Comparison of ENCODE assay signal across 18 cellular contexts in genomic region chr13:105087941-105088340, GRCh38.
A peak's percentile ranks its signal among the peaks of the same experiment; 100 is the strongest.
DNase-seq lines count a peak whose midpoint lies in the region; ATAC-seq and TF ChIP-seq lines count a peak whose summit lies in the region.
"Had no signal": no experiment of that assay in that cellular context is flagged by ENCODE, and none has a peak within 500 bp of the region (broad histone marks: within the 10 kb centered on the region; RNA-seq: fewer than 3 reads in every experiment).

No MANE protein-coding gene starts in this region.

- H3K27me3 Mint-ChIP-seq in HFFc6 (ENCODE audit: insufficient read depth): no peaks in the 10 kb centered on the region
- H3K27me3 Mint-ChIP-seq in nephron progenitor cell (ENCODE audit: low read depth, poor library complexity): no peaks in the 10 kb centered on the region
- H3K27me3 Mint-ChIP-seq in natural killer cell treated with Interleukin-12 subunit alpha and Interleukin-12 subunit beta and Interleukin-15 and Interleukin-18, amount 100 ng/mL, for 72 hours: no peaks in the 10 kb centered on the region
- H3K27me3 Mint-ChIP-seq in T-helper 2 cell treated with Interferon-gamma antibody and Interleukin-4, amounts not matched to agents 5 μg/mL and 100 μg/mL, for 36 hours (ENCODE audit: low read depth): no peaks in the 10 kb centered on the region

- no peaks in the 10 kb centered on the region for H3K9me2 ChIP-seq in hepatocyte (replicated peaks; ENCODE audit: insufficient read depth)
- H3K9me2 ChIP-seq: SK-N-SH had no signal

- H3K4me1 ChIP-seq in DND-41 (ENCODE audit: insufficient read depth, low read length) (no peaks in the 10 kb centered on the region), hepatocyte (ENCODE audit: insufficient read depth) (no peaks in the 10 kb centered on the region)
- H3K4me1 ChIP-seq: HAP-1 had no signal

- no peak for TF ChIP-seq CTCF in DND-41 (IDR thresholded peaks at IDR 0.05; ENCODE audit: borderline replicate concordance, extremely low read depth, low read length, poor library complexity, severe bottlenecking)
- no peak for TF ChIP-seq CTCF in HFFc6 (IDR thresholded peaks at IDR 0.05)
- no peak for TF ChIP-seq CTCF in hepatocyte (IDR thresholded peaks at IDR 0.05; ENCODE audit: poor library complexity)
- TF ChIP-seq CTCF in nephron progenitor cell (IDR thresholded peaks at IDR 0.05): no peak

- H3K79me2 ChIP-seq in DND-41 (ENCODE audit: insufficient read depth, low read length): no peaks in the 10 kb centered on the region
- H3K79me2 ChIP-seq in hepatocyte: no peaks in the 10 kb centered on the region

- H3K36me3 Mint-ChIP-seq in HFFc6 (ENCODE audit: low read depth) (no peaks in the 10 kb centered on the region; the same call in 1 of the 2 replicates), nephron progenitor cell (ENCODE audit: low read depth) (no peaks in the 10 kb centered on the region)
- H3K36me3 Mint-ChIP-seq in natural killer cell treated with Interleukin-12 subunit alpha and Interleukin-12 subunit beta and Interleukin-15 and Interleukin-18, amount 100 ng/mL, for 72 hours: no peaks in the 10 kb centered on the region
- no peaks in the 10 kb centered on the region for H3K36me3 Mint-ChIP-seq in T-helper 2 cell treated with Interferon-gamma antibody and Interleukin-4, amounts not matched to agents 5 μg/mL and 100 μg/mL, for 36 hours (ENCODE audit: low read depth)
- H3K36me3 Mint-ChIP-seq: CD4-positive, alpha-beta memory T cell had no signal

- no peaks in the 10 kb centered on the region for H4K20me1 ChIP-seq in DND-41 (ENCODE audit: insufficient read depth, low read length)
- no peaks in the 10 kb centered on the region for H4K20me1 ChIP-seq in hepatocyte (ENCODE audit: insufficient read depth, poor library complexity, severe bottlenecking)

- no peak overlapping the region for H3K4me2 ChIP-seq in DND-41 (ENCODE audit: insufficient read depth, low read length)
- H3K4me2 ChIP-seq in hepatocyte: no peak overlapping the region
- H3K4me2 ChIP-seq: PC-9, SK-N-SH had no signal

- no peak overlapping the region for H3K9ac ChIP-seq in DND-41 (ENCODE audit: low read depth, low read length)
- H3K9ac ChIP-seq: SK-N-SH had no signal

- H3K4me1 Mint-ChIP-seq in HFFc6 (ENCODE audit: low read depth) (peaks cover 52% of the 10 kb centered on the region; the same call in 1 of the 2 replicates), nephron progenitor cell (peaks cover 11% of the 10 kb centered on the region)
- H3K4me1 Mint-ChIP-seq in natural killer cell treated with Interleukin-12 subunit alpha and Interleukin-12 subunit beta and Interleukin-15 and Interleukin-18, amount 100 ng/mL, for 72 hours (ENCODE audit: low read depth in 2 of 2): no peaks in the 10 kb centered on the region
- no peaks in the 10 kb centered on the region for H3K4me1 Mint-ChIP-seq in T-helper 2 cell treated with Interferon-gamma antibody and Interleukin-4, amounts not matched to agents 5 μg/mL and 100 μg/mL, for 36 hours (ENCODE audit: low read depth)
- H3K4me1 Mint-ChIP-seq: CD4-positive, alpha-beta memory T cell had no signal

- H3K27ac ChIP-seq in DND-41 (ENCODE audit: low read length) (no peak overlapping the region), hepatocyte (no peak overlapping the region)
- H3K27ac ChIP-seq: PC-9 had no signal

- H3K9me3 ChIP-seq in DND-41 (ENCODE audit: insufficient read depth, low read length, severe bottlenecking): no peaks in the 10 kb centered on the region
- no peaks in the 10 kb centered on the region for H3K9me3 ChIP-seq in hepatocyte (ENCODE audit: low read depth)
- H3K9me3 ChIP-seq: BE2C, HAP-1, SK-N-SH had no signal

- H3K27ac Mint-ChIP-seq in HFFc6 (no peak overlapping the region), nephron progenitor cell (peak overlapping the region; percentile 64)
- H3K27ac Mint-ChIP-seq in natural killer cell treated with Interleukin-12 subunit alpha and Interleukin-12 subunit beta and Interleukin-15 and Interleukin-18, amount 100 ng/mL, for 72 hours: no peak overlapping the region
- H3K27ac Mint-ChIP-seq in T-helper 2 cell treated with Interferon-gamma antibody and Interleukin-4, amounts not matched to agents 5 μg/mL and 100 μg/mL, for 36 hours: no peak overlapping the region
- H3K27ac Mint-ChIP-seq: CD4-positive, alpha-beta memory T cell had no signal

- no peaks in the 10 kb centered on the region; the same call in 1 of the 2 replicates for H3K9me3 Mint-ChIP-seq in HFFc6
- no peaks in the 10 kb centered on the region for H3K9me3 Mint-ChIP-seq in nephron progenitor cell
- no peaks in the 10 kb centered on the region for H3K9me3 Mint-ChIP-seq in natural killer cell treated with Interleukin-12 subunit alpha and Interleukin-12 subunit beta and Interleukin-15 and Interleukin-18, amount 100 ng/mL, for 72 hours
- no peaks in the 10 kb centered on the region for H3K9me3 Mint-ChIP-seq in T-helper 2 cell treated with Interferon-gamma antibody and Interleukin-4, amounts not matched to agents 5 μg/mL and 100 μg/mL, for 36 hours
- H3K9me3 Mint-ChIP-seq: CD4-positive, alpha-beta memory T cell had no signal

- H3K4me3 ChIP-seq in DND-41 (ENCODE audit: low read depth in 1 of 2, low read length in 2 of 2): no peak overlapping the region
- no peak overlapping the region for H3K4me3 ChIP-seq in hepatocyte
- H3K4me3 ChIP-seq: HAP-1, PC-9 had no signal

- H2AFZ ChIP-seq in DND-41 (ENCODE audit: low read depth, low read length) (peak overlapping the region; percentile 36; the same call in 1 of the 2 replicates), hepatocyte (no peak overlapping the region)

- peak overlapping the region; percentile 25; the same call in 1 of the 2 replicates for H3K4me3 Mint-ChIP-seq in HFFc6
- H3K4me3 Mint-ChIP-seq in nephron progenitor cell: no peak overlapping the region
- H3K4me3 Mint-ChIP-seq in natural killer cell treated with Interleukin-12 subunit alpha and Interleukin-12 subunit beta and Interleukin-15 and Interleukin-18, amount 100 ng/mL, for 72 hours: no peak overlapping the region
- no peak overlapping the region for H3K4me3 Mint-ChIP-seq in T-helper 2 cell treated with Interferon-gamma antibody and Interleukin-4, amounts not matched to agents 5 μg/mL and 100 μg/mL, for 36 hours
- H3K4me3 Mint-ChIP-seq: CD4-positive, alpha-beta memory T cell had no signal

- ATAC-seq in DND-41 (ENCODE audit: insufficient read depth, low read depth) (no peak), GM21529 (IDR thresholded peaks at IDR 0.05; ENCODE audit: unreplicated experiment) (no peak)
- ATAC-seq in natural killer cell treated with Interleukin-12 subunit alpha and Interleukin-12 subunit beta and Interleukin-15 and Interleukin-18, amount 100 ng/mL, for 72 hours: no peak

- no peaks in the 10 kb centered on the region for H3K27me3 ChIP-seq in DND-41 (ENCODE audit: insufficient read depth, low read length, poor library complexity)
- H3K27me3 ChIP-seq in hepatocyte: no peaks in the 10 kb centered on the region
- H3K27me3 ChIP-seq: BE2C had no signal

- H3K36me3 ChIP-seq in DND-41 (ENCODE audit: insufficient read depth, low read length) (no peaks in the 10 kb centered on the region), hepatocyte (replicated peaks; ENCODE audit: insufficient read depth, low read depth) (no peaks in the 10 kb centered on the region)
- H3K36me3 ChIP-seq: BE2C, HAP-1 had no signal

- no peak for DNase-seq in DND-41
- DNase-seq in HFFc6: no peak
- peak; percentile 9 for DNase-seq in hepatocyte (ENCODE audit: low spot score)
- DNase-seq in nephron progenitor cell: peak; percentile 3
- DNase-seq in natural killer cell treated with Interleukin-12 subunit alpha and Interleukin-12 subunit beta and Interleukin-15 and Interleukin-18, amount 100 ng/mL, for 72 hours (ENCODE audit: low spot score): no peak
- DNase-seq in foreskin melanocyte: no peak
- DNase-seq in T-helper 2 cell treated with Interferon-gamma antibody and Interleukin-4, amounts not matched to agents 5 μg/mL and 100 μg/mL, for 36 hours (ENCODE audit: low spot score): no peak
- DNase-seq: ACHN; BE2C; CD4-positive, alpha-beta memory T cell; Karpas-422; NCI-H1105 treated with DMSO at 0.1 percent for 48 hours; NCI-H1930; NCI-H226; PC-9; SK-N-SH had no signal

- WGBS in hepatocyte (ENCODE audit: low lambda C conversion rate, missing lambda C conversion rate): 50% methylated on average over 4 of the region's 4 CpGs

Comparison
In these comparisons a context has a peak if more than half of its experiments do, and no peak if none do; other contexts are left out.
1. DNase-seq: peak in hepatocyte (single experiment) and nephron progenitor cell (single experiment); none in DND-41 (single experiment), HFFc6 (single experiment), natural killer cell treated with Interleukin-12 subunit alpha and Interleukin-12 subunit beta and Interleukin-15 and Interleukin-18, amount 100 ng/mL, for 72 hours (single experiment), foreskin melanocyte (single experiment) and T-helper 2 cell treated with Interferon-gamma antibody and Interleukin-4, amounts not matched to agents 5 μg/mL and 100 μg/mL, for 36 hours (single experiment).